In genomic region chr9:91395106-91395552, GRCh38 we compare ENCODE assay signal across 1 cellular context.
TF ChIP-seq lines count a peak whose summit lies in the region.

No MANE protein-coding gene starts in this region.

TF ChIP-seq in SK-N-SH, 30 proteins besides CTCF, POLR2A, EP300 and RAD21 (continued from another document):
- no peak for TF ChIP-seq CHD2 (IDR thresholded peaks at IDR 0.05; ENCODE audit: low read length, partially characterized antibody)
- no peak for TF ChIP-seq YY1 (IDR thresholded peaks at IDR 0.05; ENCODE audit: low read depth)
- TF ChIP-seq MEF2A (IDR thresholded peaks at IDR 0.05; ENCODE audit: borderline replicate concordance, low read depth), result no peak
- no peak for TF ChIP-seq GABPA (IDR thresholded peaks at IDR 0.05; ENCODE audit: low read depth)
- no peak for TF ChIP-seq MXI1 (IDR thresholded peaks at IDR 0.05; ENCODE audit: low read depth, low read length)
- TF ChIP-seq MAX (IDR thresholded peaks at IDR 0.05; ENCODE audit: low read depth), result no peak
